ENCODE assay signal across 1 cellular context in genomic region chr1:174225499-174226204, GRCh38.
TF ChIP-seq lines count a peak whose summit lies in the region.

No MANE protein-coding gene starts in this region.

TF ChIP-seq in GM23338, 12 proteins besides CTCF, POLR2A, EP300 and RAD21:
- no peak for TF ChIP-seq ZNF462 (CRISPR knock-in tag; IDR thresholded peaks at IDR 0.05)
- TF ChIP-seq REST (IDR thresholded peaks at IDR 0.05; ENCODE audit: unreplicated experiment) = no peak
- no peak for TF ChIP-seq NANOG (IDR thresholded peaks at IDR 0.05; ENCODE audit: borderline replicate concordance)
- TF ChIP-seq CREB1 (CRISPR knock-in tag; IDR thresholded peaks at IDR 0.05; ENCODE audit: low read depth) = no peak
- TF ChIP-seq EZH2phosphoT487 (IDR thresholded peaks at IDR 0.05; ENCODE audit: unreplicated experiment) = no peak
- no peak for TF ChIP-seq JUNB (IDR thresholded peaks at IDR 0.05; ENCODE audit: unreplicated experiment)
- TF ChIP-seq ZNF331 (CRISPR knock-in tag; IDR thresholded peaks at IDR 0.05; ENCODE audit: low read depth) = no peak
- no peak for TF ChIP-seq STAT1 (IDR thresholded peaks at IDR 0.05; ENCODE audit: unreplicated experiment)
- TF ChIP-seq POLR2AphosphoS5 (IDR thresholded peaks at IDR 0.05; ENCODE audit: low read depth) = no peak
- no peak for TF ChIP-seq ETS1 (IDR thresholded peaks at IDR 0.05)
- TF ChIP-seq ZNF114 (CRISPR knock-in tag; IDR thresholded peaks at IDR 0.05) = no peak
- TF ChIP-seq EZH2 (IDR thresholded peaks at IDR 0.05; ENCODE audit: low read depth, unreplicated experiment) = no peak
